In genomic region chr11:118175600-118176399, GRCh38 we compare ENCODE assay signal across 1 cellular context.
A peak's percentile ranks its signal among the peaks of the same experiment; 100 is the strongest.
TF ChIP-seq lines count a peak whose summit lies in the region.

No MANE protein-coding gene starts in this region.

TF ChIP-seq in H1, 55 proteins besides CTCF, POLR2A, EP300 and RAD21:
- TF ChIP-seq RFX5 (IDR thresholded peaks at IDR 0.05; ENCODE audit: borderline replicate concordance, low read depth, low read length): no peak
- 0 out of 2 replicates have a peak, but pooled peaks have one; percentile 6 for TF ChIP-seq EGR1 (IDR thresholded peaks at IDR 0.05; ENCODE audit: borderline replicate concordance, low read depth, low read length)
- no peak for TF ChIP-seq JUND (IDR thresholded peaks at IDR 0.05; ENCODE audit: low read length)
- no peak for TF ChIP-seq CHD2 (IDR thresholded peaks at IDR 0.05; ENCODE audit: low read length)
- peak; percentile 94 for TF ChIP-seq CTBP2 (IDR thresholded peaks at IDR 0.05; ENCODE audit: borderline replicate concordance, insufficient read depth, insufficient read length, low read length)
- TF ChIP-seq, protein P1, sequence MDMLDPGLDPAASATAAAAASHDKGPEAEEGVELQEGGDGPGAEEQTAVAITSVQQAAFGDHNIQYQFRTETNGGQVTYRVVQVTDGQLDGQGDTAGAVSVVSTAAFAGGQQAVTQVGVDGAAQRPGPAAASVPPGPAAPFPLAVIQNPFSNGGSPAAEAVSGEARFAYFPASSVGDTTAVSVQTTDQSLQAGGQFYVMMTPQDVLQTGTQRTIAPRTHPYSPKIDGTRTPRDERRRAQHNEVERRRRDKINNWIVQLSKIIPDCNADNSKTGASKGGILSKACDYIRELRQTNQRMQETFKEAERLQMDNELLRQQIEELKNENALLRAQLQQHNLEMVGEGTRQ (IDR thresholded peaks at IDR 0.05; ENCODE audit: low read length): no peak
